In genomic region chr20:57652865-57653545, GRCh38 we compare ENCODE assay signal across 15 cellular contexts. TPM values are rescaled to one million over a fixed set of nuclear protein-coding genes. Genes with fewer than 3 reads are reported as not detected.
DNase-seq lines count a peak whose midpoint lies in the region; ATAC-seq, FAIRE-seq and TF ChIP-seq lines count a peak whose summit lies in the region.
"Had no signal": no experiment of that assay in that cellular context is flagged by ENCODE, and none has a peak within 500 bp of the region (broad histone marks: within the 10 kb centered on the region; RNA-seq: fewer than 3 reads in every experiment).

No MANE protein-coding gene starts in this region.

- H3K56ac ChIP-seq in H9 (ENCODE audit: insufficient read length, low read depth, low read length): no peak overlapping the region

- H3T11ph ChIP-seq in H9 (ENCODE audit: low read length): no peak overlapping the region

- BruUV-seq in GM12878 (replicated peaks; lab: Mats Ljungman, UMichigan): no TSS peak

- no peak overlapping the region for H3K4me3 Mint-ChIP-seq in H9
- H3K4me3 Mint-ChIP-seq: CD4-positive, CD25-positive, alpha-beta regulatory T cell; T-helper 2 cell treated with Interferon-gamma antibody and Interleukin-4, amounts not matched to agents 5 μg/mL and 100 μg/mL, for 36 hours had no signal

- intact Hi-C loops in GM12878 (cut with micrococcal nuclease; ENCODE audit: unreplicated experiment) (no loop called here), left lung (cut with DNase I) (loop anchor here in 1 of 2 donors (10.0 kb wide), 1 partner anchor 432 kb away; no protein-coding TSS in a partner anchor)

- no peak for TF ChIP-seq POLR2A in GM12878 (IDR thresholded peaks at IDR 0.05; ENCODE audit: low read depth, low read length)
- no peak for TF ChIP-seq POLR2A in gastroesophageal sphincter (IDR thresholded peaks at IDR 0.05)

- H2BK20ac ChIP-seq in H9 (ENCODE audit: low read depth, low read length, poor library complexity, severe bottlenecking): no peak overlapping the region

- no peak overlapping the region for H2AK5ac ChIP-seq in H9 (ENCODE audit: insufficient read length, low read length)

- TF ChIP-seq EP300 in GM12878 (IDR thresholded peaks at IDR 0.05; ENCODE audit: borderline replicate concordance in 1 of 2, control insufficient read depth in 1 of 2, low read depth in 2 of 2, low read length in 2 of 2) (no peak), gastroesophageal sphincter (IDR thresholded peaks at IDR 0.05) (no peak)

- in situ Hi-C loops in GM12878 (cut with MboI): no loop called here

- no peak overlapping the region for H3K4ac ChIP-seq in H9 (ENCODE audit: low read depth, low read length)

- TF ChIP-seq RAD21 in GM12878 (IDR thresholded peaks at IDR 0.05; ENCODE audit: insufficient read depth, low read depth, low read length): 0 out of 2 replicates have a peak, but pooled peaks have one; percentile 2

- no peak overlapping the region for H3K14ac ChIP-seq in H9 (ENCODE audit: insufficient read depth, low read length)

- TF ChIP-seq CTCF in H9 (conservative IDR thresholded peaks at IDR 0.05) (no peak), GM12878 (IDR thresholded peaks at IDR 0.05 in 2 of 3, conservative IDR thresholded peaks at IDR 0.05 in 1 of 3; ENCODE audit: control insufficient read depth in 2 of 3, extremely low read depth in 1 of 3, insufficient read depth in 1 of 3, low read depth in 3 of 3, low read length in 3 of 3) (0 out of 6 replicates have a peak, but pooled peaks of 2 of the 3 experiments have one; percentile 1 to 3), left lung (IDR thresholded peaks at IDR 0.05) (no peak), gastroesophageal sphincter (IDR thresholded peaks at IDR 0.05) (no peak)

- H3K4me3 ChIP-seq in GM12878: no peak overlapping the region
- H3K4me3 ChIP-seq in left lung: no peak overlapping the region
- H3K4me3 ChIP-seq in gastroesophageal sphincter: no peak overlapping the region
- H3K4me3 ChIP-seq: HAP-1 had no signal

- ATAC-seq in GM12878: no peak; the same call in 2 of the 3 replicates
- ATAC-seq in left lung: no peak
- no peak for ATAC-seq in gastroesophageal sphincter
- no peak for ATAC-seq in HG03457 (IDR thresholded peaks at IDR 0.05; ENCODE audit: unreplicated experiment)
- no peak for ATAC-seq in GM19324 (IDR thresholded peaks at IDR 0.05; ENCODE audit: low FRiP score, unreplicated experiment)

- no peaks in the 10 kb centered on the region for H3K9me3 Mint-ChIP-seq in H9
- H3K9me3 Mint-ChIP-seq: CD4-positive, CD25-positive, alpha-beta regulatory T cell; T-helper 2 cell treated with Interferon-gamma antibody and Interleukin-4, amounts not matched to agents 5 μg/mL and 100 μg/mL, for 36 hours had no signal

- no CpG with 5 or more reads among the region's 17 CpGs for WGBS in H9 (ENCODE audit: extremely low coverage, insufficient read length, low lambda C conversion rate)
- 43% methylated on average over 16 of the region's 17 CpGs for WGBS in GM12878 (ENCODE audit: insufficient coverage, insufficient replicate concordance, low lambda C conversion rate, missing lambda C conversion rate)
- WGBS in gastroesophageal sphincter (ENCODE audit: low coverage in 1 of 2), 2 donors: 76 to 86% methylated on average over 5 to 9 of the region's 17 CpGs

- no peak overlapping the region for H3K27ac ChIP-seq in H9 (ENCODE audit: insufficient read length, low read depth, low read length)
- no peak overlapping the region for H3K27ac ChIP-seq in GM12878 (ENCODE audit: control insufficient read depth, insufficient read depth)
- H3K27ac ChIP-seq in left lung: no peak overlapping the region
- H3K27ac ChIP-seq in gastroesophageal sphincter: no peak overlapping the region

- H3K23ac ChIP-seq in H9 (ENCODE audit: insufficient read length, low read depth, low read length): no peak overlapping the region

- H3K9ac ChIP-seq in H9 (ENCODE audit: extremely low read depth, insufficient read length, low read length) (no peak overlapping the region), GM12878 (ENCODE audit: control insufficient read depth, insufficient read depth, low read length) (no peak overlapping the region)

- H2AFZ ChIP-seq in H9 (ENCODE audit: low read length): no peak overlapping the region
- no peak overlapping the region for H2AFZ ChIP-seq in GM12878 (ENCODE audit: control insufficient read depth, low read depth, low read length)

- CTCF ChIA-PET in GM12878 (lab: Yijun Ruan, JAX): interaction anchor here (0.6 to 4.7 kb wide), 14 partner anchors 10 to 527 kb away, joined by 3 to 48 read pairs (median 6); partner anchors contain the start of gene ZBP1

- H3K9me3 ChIP-seq in H9 (ENCODE audit: control insufficient read depth, low read depth, low read length): no peaks in the 10 kb centered on the region
- H3K9me3 ChIP-seq in GM12878 (replicated peaks; ENCODE audit: control insufficient read depth, insufficient read depth, low read length): no peaks in the 10 kb centered on the region
- no peaks in the 10 kb centered on the region for H3K9me3 ChIP-seq in left lung
- H3K9me3 ChIP-seq in gastroesophageal sphincter: no peaks in the 10 kb centered on the region
- H3K9me3 ChIP-seq: HAP-1 had no signal

- H3K4me2 ChIP-seq in H9 (ENCODE audit: insufficient read depth, insufficient read length, low read length) (no peak overlapping the region), GM12878 (ENCODE audit: control insufficient read depth, insufficient read depth) (no peak overlapping the region)

- no peak overlapping the region for H4K5ac ChIP-seq in H9 (ENCODE audit: insufficient read length, low read depth, low read length)

- H3K36me3 Mint-ChIP-seq in H9 (ENCODE audit: insufficient read depth in 1 of 3, low read depth in 3 of 3): peaks cover 15 to 47% (median 16%) of the 10 kb centered on the region in 3 experiments

- POLR2A ChIA-PET in GM12878 (lab: Charles Lee): no interaction called here

- no peak overlapping the region for H2BK5ac ChIP-seq in H9 (ENCODE audit: insufficient read length, low read length)

- SMC1A ChIA-PET in GM12878 (lab: Charles Lee; ENCODE audit: uncharacterized antibody, unreplicated experiment): interaction anchor here (1.1 to 1.5 kb wide), 4 partner anchors 55 to 435 kb away, joined by 3 to 11 read pairs (median 4); no protein-coding TSS in a partner anchor

- H3K36me3 ChIP-seq in GM12878 (ENCODE audit: control insufficient read depth in 2 of 2, insufficient read depth in 2 of 2, low read length in 1 of 2) (no peaks in the 10 kb centered on the region), left lung (peaks cover 0 to 44% of the 10 kb centered on the region in 2 donors), gastroesophageal sphincter (peaks cover 0 to 68% of the 10 kb centered on the region in 2 donors)
- H3K36me3 ChIP-seq: HAP-1 had no signal

- H2BK120ac ChIP-seq in H9 (ENCODE audit: low read depth, low read length, poor library complexity, severe bottlenecking): no peak overlapping the region

- H3K18ac ChIP-seq in H9 (ENCODE audit: insufficient read length, low read depth, low read length): no peak overlapping the region

- H3K27ac Mint-ChIP-seq in H9: no peak overlapping the region; a peak in 1 of 7 replicates
- H3K27ac Mint-ChIP-seq: CD4-positive, CD25-positive, alpha-beta regulatory T cell; progenitor cell of endocrine pancreas; T-helper 2 cell treated with Interferon-gamma antibody and Interleukin-4, amounts not matched to agents 5 μg/mL and 100 μg/mL, for 36 hours had no signal

- no peak overlapping the region for H4K8ac ChIP-seq in H9 (replicated peaks; ENCODE audit: insufficient read length, low read depth, low read length)

- H2BK12ac ChIP-seq in H9 (ENCODE audit: insufficient read length, low read depth, low read length): no peak overlapping the region

- no peaks in the 10 kb centered on the region for H3K23me2 ChIP-seq in H9 (ENCODE audit: insufficient read length, low read depth, low read length, poor library complexity, severe bottlenecking)

- FAIRE-seq in GM12878 (lab: Jason Lieb, UNC): no peak

- H2BK15ac ChIP-seq in H9 (ENCODE audit: low read depth, low read length): no peak overlapping the region

- H3K79me2 ChIP-seq in H9 (ENCODE audit: insufficient read depth, low read length) (no peaks in the 10 kb centered on the region), GM12878 (ENCODE audit: control insufficient read depth, insufficient read depth, low read length) (no peaks in the 10 kb centered on the region)

- no peaks in the 10 kb centered on the region for H3K4me1 ChIP-seq in H9 (ENCODE audit: insufficient read depth, low read length)
- no peaks in the 10 kb centered on the region for H3K4me1 ChIP-seq in GM12878 (ENCODE audit: control insufficient read depth, insufficient read depth, low read length)
- H3K4me1 ChIP-seq in left lung: no peaks in the 10 kb centered on the region
- peaks cover 0 to 19% (median 0%) of the 10 kb centered on the region in 3 donors for H3K4me1 ChIP-seq in gastroesophageal sphincter
- H3K4me1 ChIP-seq: HAP-1 had no signal

- H3K27me3 ChIP-seq in H9 (ENCODE audit: insufficient read depth, low read length): no peaks in the 10 kb centered on the region
- no peaks in the 10 kb centered on the region for H3K27me3 ChIP-seq in GM12878 (replicated peaks in 1 of 2; ENCODE audit: control insufficient read depth in 2 of 2, insufficient read depth in 2 of 2, low read length in 1 of 2)
- no peaks in the 10 kb centered on the region for H3K27me3 ChIP-seq in left lung
- H3K27me3 ChIP-seq in gastroesophageal sphincter: no peaks in the 10 kb centered on the region

- DNase-seq in D341Med (ENCODE audit: low spot score) (peak; percentile 33), H9 (peak; percentile 22), GM12878 (ENCODE audit: low read depth, low spot score) (no peak), left lung (peak; percentile 22 to 65), dermis blood vessel endothelial cell (no peak)
- DNase-seq: amygdala; CD4-positive, CD25-positive, alpha-beta regulatory T cell; midbrain; stimulated activated naive CD4-positive, alpha-beta T cell had no signal

- H3K4me1 Mint-ChIP-seq in H9: peaks cover 15 to 18% of the 10 kb centered on the region in 2 experiments

- RAD21 ChIA-PET in GM12878 (lab: Charles Lee; ENCODE audit: unreplicated experiment): interaction anchor here (0.9 to 2.4 kb wide), 5 partner anchors 33 to 529 kb away, joined by 5 to 21 read pairs (median 7); partner anchors contain the start of gene ZBP1

- no peaks in the 10 kb centered on the region for H3K27me3 Mint-ChIP-seq in H9 (ENCODE audit: low read depth)

- no peaks in the 10 kb centered on the region for H3K79me1 ChIP-seq in H9 (ENCODE audit: insufficient read depth, low read depth, low read length, poor library complexity, severe bottlenecking)

- H4K91ac ChIP-seq in H9 (ENCODE audit: insufficient read length, low read depth, low read length): no peak overlapping the region

- H4K20me1 ChIP-seq in H9 (ENCODE audit: control insufficient read depth, insufficient read depth, insufficient read length) (no peaks in the 10 kb centered on the region), GM12878 (ENCODE audit: control insufficient read depth, insufficient read depth) (no peaks in the 10 kb centered on the region; the same call in 1 of the 2 replicates)

RNA-seq across cellular contexts. Expression of gene ZBP1, which starts 32.8 kb away (rescaled TPM):
- total RNA-seq in H9 (2021) (not detected in 2 replicates), GM12878 (2014; rRNA removed) (7.5 and 8.3 TPM in 2 replicates), GM12878 (2014; rRNA removed; fragmentation: Illumina TruSeq; extraction: Trizol) (4.8 TPM in 2 replicates), GM12878 (2021) (4.8 and 6.3 TPM in 2 replicates), left lung (1 to 10 TPM; 1.0 to 5.3 TPM), gastroesophageal sphincter (under 1 TPM in 2 of 4 donors, not detected in 2; 0.08 to 0.32 TPM), dermis blood vessel endothelial cell (not detected in 2 replicates)
- 2.8 and 6.3 TPM in 2 replicates for total RNA-seq in GM12878 (2013; cell fraction: nucleolus; rRNA removed)
- polyA plus RNA-seq in GM12878 (2011; ENCODE audit: low read depth): 3.7 TPM
- polyA plus RNA-seq in GM12878 (2011; rRNA removed) (5.0 and 5.4 TPM in 2 replicates), GM12878 (2014; fragmentation: Illumina TruSeq; extraction: Trizol) (6.2 and 6.8 TPM in 2 replicates), GM12878 (2014; fragmentation: Nextera tagmentation; extraction: Ambion mirVana) (1 to 10 TPM in 1 of 2 experiments, under 1 TPM in 1; 0.93 to 1.1 TPM), GM12878 (2014; rRNA removed) (9.3 and 10.6 TPM in 2 replicates), GM12878 (2016; fragmentation: Nextera tagmentation; extraction: Ambion mirVana) (1 to 10 TPM; 2.5 to 3.0 TPM)
- 3.0 and 4.5 TPM in 2 replicates for polyA plus RNA-seq in GM12878 (2011; cell fraction: cytosol; rRNA removed)
- polyA plus RNA-seq in GM12878 (2011; cell fraction: nucleus; rRNA removed): 32.4 and 37.2 TPM in 2 replicates
- polyA plus RNA-seq in GM12878 (2012): 3.7 and 8.2 TPM in 2 replicates
- polyA minus RNA-seq in GM12878 (2011; rRNA and poly(A)+ RNA removed): 2.7 and 4.4 TPM in 2 replicates
- polyA minus RNA-seq in GM12878 (2011; cell fraction: cytosol; rRNA and poly(A)+ RNA removed): 1.0 and 2.9 TPM in 2 replicates
- 4.7 and 7.9 TPM in 2 replicates for polyA minus RNA-seq in GM12878 (2011; cell fraction: nucleus; rRNA and poly(A)+ RNA removed)
- total RNA-seq: progenitor cell of endocrine pancreas had no signal

RNA-seq across cellular contexts. Expression of gene PMEPA1, which starts 56.8 kb away (rescaled TPM):
- total RNA-seq in H9 (2021): 34.6 and 35.7 TPM in 2 replicates
- 0.17 and 0.47 TPM in 2 replicates for total RNA-seq in GM12878 (2013; cell fraction: nucleolus; rRNA removed)
- total RNA-seq in GM12878 (2014; rRNA removed): not detected in 2 replicates
- 0.04 TPM in 1 of 2 replicates, not detected in the other for total RNA-seq in GM12878 (2014; rRNA removed; fragmentation: Illumina TruSeq; extraction: Trizol)
- total RNA-seq in GM12878 (2021): 0.08 and 0.10 TPM in 2 replicates
- 0.08 TPM for polyA plus RNA-seq in GM12878 (2011; ENCODE audit: low read depth)
- polyA plus RNA-seq in GM12878 (2011; rRNA removed): 0.03 and 0.07 TPM in 2 replicates
- polyA plus RNA-seq in GM12878 (2011; cell fraction: cytosol; rRNA removed): 0.06 and 0.15 TPM in 2 replicates
- polyA plus RNA-seq in GM12878 (2011; cell fraction: nucleus; rRNA removed): 0.10 and 0.12 TPM in 2 replicates
- 0.39 and 0.58 TPM in 2 replicates for polyA plus RNA-seq in GM12878 (2012)
- polyA plus RNA-seq in GM12878 (2014; fragmentation: Illumina TruSeq; extraction: Trizol): 0.03 and 0.04 TPM in 2 replicates
- under 1 TPM in 1 of 2 experiments, not detected in 1; 0.02 TPM for polyA plus RNA-seq in GM12878 (2014; fragmentation: Nextera tagmentation; extraction: Ambion mirVana)
- polyA plus RNA-seq in GM12878 (2014; rRNA removed): 0.03 and 0.04 TPM in 2 replicates
- polyA plus RNA-seq in GM12878 (2016; fragmentation: Nextera tagmentation; extraction: Ambion mirVana): under 1 TPM in 1 of 2 experiments, not detected in 1; 0.04 TPM
- polyA minus RNA-seq in GM12878 (2011; rRNA and poly(A)+ RNA removed): 0.15 and 0.26 TPM in 2 replicates
- polyA minus RNA-seq in GM12878 (2011; cell fraction: cytosol; rRNA and poly(A)+ RNA removed): 0.42 TPM in 1 of 2 replicates, not detected in the other
- polyA minus RNA-seq in GM12878 (2011; cell fraction: nucleus; rRNA and poly(A)+ RNA removed): not detected in 2 replicates
- total RNA-seq in left lung: 100 to 1,000 TPM in 1 of 2 donors, 10 to 100 TPM in 1; 41.0 to 109 TPM
- 10 to 100 TPM in 3 of 4 donors, 1 to 10 TPM in 1; 9.6 to 47.5 (median 18.9) TPM for total RNA-seq in gastroesophageal sphincter
- total RNA-seq in dermis blood vessel endothelial cell: 0.93 and 1.9 TPM in 2 replicates

Comparison
In these comparisons a context has a peak if more than half of its experiments do, and no peak if none do; other contexts are left out.
1. DNase-seq: peak in D341Med (single experiment), H9 (single experiment) and left lung (2 of 2); none in GM12878 (single experiment) and dermis blood vessel endothelial cell (single experiment).
2. CTCF ChIP-seq: peak in GM12878 (2 of 3); none in H9 (single experiment), left lung (0 of 2) and gastroesophageal sphincter (0 of 4).